In the genomic region with DNA sequence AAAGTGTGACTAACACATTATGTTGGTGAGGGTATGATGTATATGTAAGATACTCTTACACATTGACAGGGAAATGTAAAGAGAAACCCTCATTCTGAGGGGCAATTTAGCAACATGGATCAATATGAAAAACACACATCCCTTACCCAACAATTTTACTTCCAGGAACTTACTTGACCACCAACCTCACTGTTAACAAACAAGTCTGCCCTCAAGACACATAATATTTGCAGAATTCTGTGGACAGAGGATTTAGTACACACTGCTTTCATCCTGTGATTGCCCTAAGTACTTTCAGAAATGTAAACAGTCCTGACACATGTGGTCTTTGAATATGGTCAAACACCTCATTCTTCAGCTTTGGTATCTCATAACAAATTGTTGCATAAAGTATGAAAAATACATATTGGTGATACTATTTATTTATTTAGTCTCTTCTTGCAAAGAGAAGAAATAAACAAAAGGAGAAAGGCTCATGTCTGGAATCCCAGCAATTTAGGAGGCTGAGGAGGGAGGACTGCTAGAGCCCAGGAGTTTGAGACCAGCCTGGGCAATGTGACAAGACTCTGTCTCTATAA, we compare ENCODE assay signal across 9 cellular contexts. TPM values are rescaled to one million over a fixed set of nuclear protein-coding genes. Genes with fewer than 3 reads are reported as not detected.
DNase-seq lines count a peak whose midpoint lies in the region; ATAC-seq, FAIRE-seq and TF ChIP-seq lines count a peak whose summit lies in the region.
"Had no signal": no experiment of that assay in that cellular context is flagged by ENCODE, and none has a peak within 500 bp of the region (broad histone marks: within the 10 kb centered on the region; RNA-seq: fewer than 3 reads in every experiment).

No MANE protein-coding gene starts in this region.

- no peak overlapping the region for H4K8ac ChIP-seq in IMR-90 (ENCODE audit: low read depth in 2 of 2, low read length in 2 of 2)

- peaks cover 16 to 60% of the 10 kb centered on the region in 2 experiments; a peak in 3 of 4 replicates for H3K79me1 ChIP-seq in IMR-90 (ENCODE audit: low read depth in 1 of 2, low read length in 2 of 2)

- no peak for TF ChIP-seq RAD21 in IMR-90 (IDR thresholded peaks at IDR 0.05; ENCODE audit: low read length)

- POLR2A ChIA-PET in CD4-positive, alpha-beta memory T cell (lab: Charles Lee; ENCODE audit: partially characterized antibody), result no interaction called here
- POLR2A ChIA-PET in IMR-90 (lab: Charles Lee; ENCODE audit: unreplicated experiment), result no interaction called here

- no peak overlapping the region for H3K4ac ChIP-seq in IMR-90 (ENCODE audit: low read depth, low read length)

- no peak for TF ChIP-seq POLR2A in IMR-90 (IDR thresholded peaks at IDR 0.05; ENCODE audit: low read depth, low read length)

- BruUV-seq in IMR-90 (replicated peaks; lab: Mats Ljungman, UMichigan), result no TSS peak

- H3K27ac Mint-ChIP-seq in CD4-positive, alpha-beta memory T cell, result peak overlapping the region; percentile 2 to 82 (median 71)
- H3K27ac Mint-ChIP-seq in naive B cell, result peak overlapping the region in 5 of 6 donors; percentile 9 to 84 (median 65)

- TF ChIP-seq CTCF in IMR-90 (conservative IDR thresholded peaks at IDR 0.05; ENCODE audit: low read depth, low read length) (no peak), pancreas (IDR thresholded peaks at IDR 0.05) (no peak)

- H3K4me1 Mint-ChIP-seq in CD4-positive, alpha-beta memory T cell, result peaks cover 34 to 65% (median 45%) of the 10 kb centered on the region in 4 donors
- H3K4me1 Mint-ChIP-seq in naive B cell, result peaks cover 34 to 64% (median 50%) of the 10 kb centered on the region in 3 donors

- H3K4me2 ChIP-seq in IMR-90 (ENCODE audit: low read depth, low read length), result no peak overlapping the region; the same call in 1 of the 2 replicates

- peak; percentile 92 for ATAC-seq in IMR-90 (ENCODE audit: low read depth)
- no peak for ATAC-seq in naive B cell (ENCODE audit: low read depth in 2 of 2)
- no peak for ATAC-seq in pancreas

- H3K4me3 Mint-ChIP-seq in CD4-positive, alpha-beta memory T cell, result peak overlapping the region in 2 of 8 donors; percentile 3 to 41
- H3K4me3 Mint-ChIP-seq in naive B cell, result peak overlapping the region in 1 of 8 donors; percentile 47

- H3K14ac ChIP-seq in IMR-90 (replicated peaks; ENCODE audit: low read depth, low read length), result no peak overlapping the region

- no peak overlapping the region for H3K4me3 ChIP-seq in CD4-positive, alpha-beta memory T cell (ENCODE audit: low read length in 2 of 2)
- H3K4me3 ChIP-seq in IMR-90 (ENCODE audit: insufficient read depth, low read depth, low read length) (no peak overlapping the region), adipocyte (ENCODE audit: low read length) (no peak overlapping the region), pancreas (no peak overlapping the region)
- H3K4me3 ChIP-seq: vagina had no signal

- no peaks in the 10 kb centered on the region for H3K27me3 Mint-ChIP-seq in CD4-positive, alpha-beta memory T cell
- H3K27me3 Mint-ChIP-seq in naive B cell, result no peaks in the 10 kb centered on the region

- H3K56ac ChIP-seq in IMR-90 (ENCODE audit: extremely low read depth, insufficient read depth, low read length), result no peak overlapping the region

- H3K27ac ChIP-seq in CD4-positive, alpha-beta memory T cell (ENCODE audit: low read depth, low read length), result no peak overlapping the region
- H3K27ac ChIP-seq in IMR-90 (ENCODE audit: insufficient read depth, low read length) (no peak overlapping the region), pancreas (no peak overlapping the region)
- H3K27ac ChIP-seq: vagina had no signal

- H4K91ac ChIP-seq in IMR-90 (ENCODE audit: insufficient read depth, low read depth, low read length), result no peak overlapping the region

- no peak overlapping the region for H3K9ac ChIP-seq in IMR-90 (ENCODE audit: low read depth, low read length)
- H3K9ac ChIP-seq in adipocyte (ENCODE audit: low read length), result no peak overlapping the region

- no peak overlapping the region for H2BK120ac ChIP-seq in IMR-90 (ENCODE audit: low read depth, low read length)

- H2BK20ac ChIP-seq in IMR-90 (ENCODE audit: low read depth, low read length), result no peak overlapping the region

- H3K23ac ChIP-seq in IMR-90 (ENCODE audit: low read depth, low read length), result no peak overlapping the region

- H2AK5ac ChIP-seq in IMR-90 (ENCODE audit: low read depth, low read length), result no peak overlapping the region

- H2AFZ ChIP-seq in IMR-90 (replicated peaks; ENCODE audit: low read length, poor library complexity), result no peak overlapping the region

- no peaks in the 10 kb centered on the region for H3K36me3 ChIP-seq in CD4-positive, alpha-beta memory T cell (ENCODE audit: insufficient read depth, low read length)
- H3K36me3 ChIP-seq in IMR-90 (ENCODE audit: control insufficient read depth, insufficient read depth, low read length) (no peaks in the 10 kb centered on the region), adipocyte (ENCODE audit: control insufficient read depth, insufficient read depth, low read length, severe bottlenecking) (no peaks in the 10 kb centered on the region), pancreas (no peaks in the 10 kb centered on the region)
- H3K36me3 ChIP-seq: vagina had no signal

- no peak overlapping the region for H2BK15ac ChIP-seq in IMR-90 (ENCODE audit: low read depth, low read length)

- in situ Hi-C loops in IMR-90 (cut with MboI; ENCODE audit: low sequenced_read_pairs), result no loop called here

- CTCF ChIA-PET in CD4-positive, alpha-beta memory T cell (lab: Charles Lee; ENCODE audit: partially characterized antibody), result no interaction called here
- CTCF ChIA-PET in IMR-90 (lab: Yijun Ruan, JAX), result no interaction called here

- H2BK5ac ChIP-seq in IMR-90 (ENCODE audit: low read depth, low read length, poor library complexity, severe bottlenecking), result peak overlapping the region; percentile 72

- H3K18ac ChIP-seq in IMR-90 (ENCODE audit: low read depth, low read length), result no peak overlapping the region

- intact Hi-C loops in CD4-positive, alpha-beta memory T cell (cut with micrococcal nuclease), result no loop called here
- intact Hi-C loops in IMR-90 (cut with micrococcal nuclease) (no loop called here), pancreas (cut with DNase I) (no loop called here)

- no peaks in the 10 kb centered on the region for H3K9me3 Mint-ChIP-seq in CD4-positive, alpha-beta memory T cell
- H3K9me3 Mint-ChIP-seq in naive B cell, result peaks cover 0 to 4% (median 0%) of the 10 kb centered on the region in 7 donors

- peaks cover 82% of the 10 kb centered on the region for H4K20me1 ChIP-seq in IMR-90 (ENCODE audit: insufficient read depth, low read length)

- no peak for FAIRE-seq in pancreas (lab: Jason Lieb, UNC)

- DNase-seq in CD4-positive, alpha-beta memory T cell, result no peak
- DNase-seq in IMR-90 (peak; percentile 83), adipocyte (ENCODE audit: low read depth) (peak; percentile 64), naive B cell (no peak), cerebellum (ENCODE audit: low spot score) (no peak), pancreas (no peak)
- DNase-seq in stimulated activated CD4-positive, alpha-beta T cell treated with anti-CD3 and anti-CD28 coated beads, Interleukin-4, amount 100 ng/mL, for 1 hour, result no peak
- DNase-seq: effector CD8-positive, alpha-beta T cell had no signal

- H3K9me3 ChIP-seq in CD4-positive, alpha-beta memory T cell (ENCODE audit: control insufficient read depth in 1 of 2, low read length in 2 of 2), result no peaks in the 10 kb centered on the region
- H3K9me3 ChIP-seq in IMR-90 (ENCODE audit: control insufficient read depth, insufficient read depth, low read length) (peaks cover 2% of the 10 kb centered on the region; the same call in 1 of the 2 replicates), adipocyte (ENCODE audit: control insufficient read depth, low read length) (no peaks in the 10 kb centered on the region), pancreas (no peaks in the 10 kb centered on the region)
- H3K9me3 ChIP-seq: vagina had no signal

- no peaks in the 10 kb centered on the region for H3K27me3 ChIP-seq in CD4-positive, alpha-beta memory T cell (ENCODE audit: insufficient read depth, low read length)
- H3K27me3 ChIP-seq in IMR-90 (ENCODE audit: control insufficient read depth, insufficient read depth, low read length) (no peaks in the 10 kb centered on the region), adipocyte (replicated peaks; ENCODE audit: control insufficient read depth, insufficient read depth, low read length) (no peaks in the 10 kb centered on the region), pancreas (no peaks in the 10 kb centered on the region)
- H3K27me3 ChIP-seq: vagina had no signal

- H3K4me1 ChIP-seq in CD4-positive, alpha-beta memory T cell (ENCODE audit: insufficient read depth, low read length), result peaks cover 69% of the 10 kb centered on the region
- H3K4me1 ChIP-seq in IMR-90 (ENCODE audit: control insufficient read depth, insufficient read depth, low read length), result peaks cover 8% of the 10 kb centered on the region
- peaks cover 9% of the 10 kb centered on the region for H3K4me1 ChIP-seq in adipocyte (ENCODE audit: control insufficient read depth, insufficient read depth, low read length)
- H3K4me1 ChIP-seq in pancreas, result peaks cover 0 to 7% (median 2%) of the 10 kb centered on the region in 3 donors

- H3K9me1 ChIP-seq in IMR-90 (ENCODE audit: insufficient read depth, low read length), result peaks cover 17% of the 10 kb centered on the region

- H3K36me3 Mint-ChIP-seq in CD4-positive, alpha-beta memory T cell, result peaks cover 6 to 13% of the 10 kb centered on the region in 2 donors
- no peaks in the 10 kb centered on the region for H3K36me3 Mint-ChIP-seq in naive B cell

- H4K5ac ChIP-seq in IMR-90 (ENCODE audit: low read depth, low read length), result no peak overlapping the region

- no peak overlapping the region for H2AK9ac ChIP-seq in IMR-90 (replicated peaks; ENCODE audit: low read depth, low read length, poor library complexity)

- dilution Hi-C loops in IMR-90 (cut with HindIII; ENCODE audit: low sequenced_read_pairs, unreplicated experiment), result no loop called here

RNA-seq across cellular contexts. Expression of a gene that starts 6.9 kb away (rescaled TPM):
- total RNA-seq in CD4-positive, alpha-beta memory T cell, result 100 to 1,000 TPM; 110 to 117 TPM
- 10 to 100 TPM; 36.1 to 42.4 TPM for polyA plus RNA-seq in CD4-positive, alpha-beta memory T cell
- total RNA-seq in IMR-90 (2012; rRNA removed), result 24.7 and 47.2 TPM in 2 replicates
- 17.1 and 25.0 TPM in 2 replicates for polyA plus RNA-seq in IMR-90 (2012; rRNA removed)
- 4.0 and 5.6 TPM in 2 replicates for polyA plus RNA-seq in IMR-90 (2012; cell fraction: cytosol; rRNA removed)
- polyA plus RNA-seq in IMR-90 (2012; cell fraction: nucleus; rRNA removed; ENCODE audit: low replicate concordance), result 7.8 and 40.6 TPM in 2 replicates
- 10 to 100 TPM; 30.3 to 45.9 (median 39.8) TPM for polyA plus RNA-seq in naive B cell (ENCODE audit: low read depth in 6 of 6)
- 69.0 TPM for total RNA-seq in cerebellum
- total RNA-seq in pancreas, result 10 to 100 TPM; 24.3 to 30.6 (median 26.0) TPM
- polyA plus RNA-seq in pancreas, result 10 to 100 TPM; 14.9 to 26.4 TPM

RNA-seq across cellular contexts. Expression of a gene that starts 36.0 kb away (rescaled TPM):
- total RNA-seq in CD4-positive, alpha-beta memory T cell, result not detected
- polyA plus RNA-seq in CD4-positive, alpha-beta memory T cell, result not detected
- total RNA-seq in IMR-90 (2012; rRNA removed), result not detected in 2 replicates
- polyA plus RNA-seq in IMR-90 (2012; rRNA removed), result 0.05 TPM in 1 of 2 replicates, not detected in the other
- 0.03 and 0.17 TPM in 2 replicates for polyA plus RNA-seq in IMR-90 (2012; cell fraction: cytosol; rRNA removed)
- polyA plus RNA-seq in IMR-90 (2012; cell fraction: nucleus; rRNA removed; ENCODE audit: low replicate concordance), result 0.34 and 0.39 TPM in 2 replicates
- polyA plus RNA-seq in naive B cell (ENCODE audit: low read depth in 6 of 6), result not detected
- not detected for total RNA-seq in cerebellum
- total RNA-seq in pancreas, result under 1 TPM in 5 of 6 donors, not detected in 1; 0.05 to 0.22 (median 0.09) TPM
- polyA plus RNA-seq in pancreas, result 1 to 10 TPM; 1.3 to 3.0 TPM
- total RNA-seq: vagina had no signal

Comparison
In these comparisons a context has a peak if more than half of its experiments do, and no peak if none do; other contexts are left out.
1. DNase-seq: peak in IMR-90 (single experiment) and adipocyte (single experiment); none in CD4-positive, alpha-beta memory T cell (0 of 5), naive B cell (single experiment), cerebellum (single experiment), stimulated activated CD4-positive, alpha-beta T cell treated with anti-CD3 and anti-CD28 coated beads, Interleukin-4, amount 100 ng/mL, for 1 hour (single experiment) and pancreas (0 of 6).